ENCODE assay signal across 15 cellular contexts in genomic region chr16:22233050-22233405, GRCh38. TPM values are rescaled to one million over a fixed set of nuclear protein-coding genes. Genes with fewer than 3 reads are reported as not detected.
A peak's percentile ranks its signal among the peaks of the same experiment; 100 is the strongest.
DNase-seq lines count a peak whose midpoint lies in the region; ATAC-seq, FAIRE-seq and TF ChIP-seq lines count a peak whose summit lies in the region.
"Had no signal": no experiment of that assay in that cellular context is flagged by ENCODE, and none has a peak within 500 bp of the region (broad histone marks: within the 10 kb centered on the region; RNA-seq: fewer than 3 reads in every experiment).

No MANE protein-coding gene starts in this region.

- no peak for FAIRE-seq in keratinocyte (lab: Jason Lieb, UNC)
- FAIRE-seq: colon had no signal

- H3K9ac ChIP-seq in keratinocyte (ENCODE audit: control insufficient read depth, extremely low read depth, insufficient read depth, low read length): no peak overlapping the region
- no peak overlapping the region for H3K9ac ChIP-seq in smooth muscle cell (ENCODE audit: low read depth)

- no peaks in the 10 kb centered on the region for H3K9me3 Mint-ChIP-seq in Calu3 (ENCODE audit: low read depth, unreplicated experiment)
- H3K9me3 Mint-ChIP-seq: stimulated activated memory B cell treated with anti-CD40 and anti-IgM and Interleukin-4, amounts not matched to agents 10 μg/mL and 1 μg/mL and 100 μg/mL, for 72 hours had no signal

- H3K4me2 ChIP-seq in keratinocyte (ENCODE audit: control insufficient read depth, extremely low read depth, insufficient read depth, low read depth, low read length): peak overlapping the region; percentile 22
- no peak overlapping the region for H3K4me2 ChIP-seq in smooth muscle cell

- peaks cover 25% of the 10 kb centered on the region for H3K36me3 Mint-ChIP-seq in Calu3 (ENCODE audit: insufficient read depth, unreplicated experiment)

- H3K27me3 Mint-ChIP-seq in Calu3 (ENCODE audit: unreplicated experiment): no peaks in the 10 kb centered on the region
- H3K27me3 Mint-ChIP-seq: activated CD4-positive, alpha-beta T cell treated with anti-CD3 and anti-CD28 coated beads, Interleukin-2, amount 10 ng/mL, durations not matched to agents 24 days and 14 days; stimulated activated memory B cell treated with anti-CD40 and anti-IgM and Interleukin-4, amounts not matched to agents 10 μg/mL and 1 μg/mL and 100 μg/mL, for 72 hours had no signal

- DNase-seq in Calu3 (no peak), astrocyte of the spinal cord (ENCODE audit: low read depth, low spot score) (peak; percentile 9), keratinocyte (ENCODE audit: low read depth, low spot score) (no peak), psoas muscle (no peak), WERI-Rb-1 (no peak), smooth muscle cell (lab: John Stamatoyannopoulos, UW; ENCODE audit: unreplicated experiment) (no peak), NCI-H345 treated with DMSO at 0.1 percent for 48 hours (lab: John Stamatoyannopoulos, UW; ENCODE audit: unreplicated experiment) (no peak)
- DNase-seq: activated naive CD4-positive, alpha-beta T cell; hypothalamus; NCI-H1694; retina had no signal

- H3K9me1 ChIP-seq in keratinocyte (ENCODE audit: control insufficient read depth, extremely low read depth, insufficient read depth, low read length): no peaks in the 10 kb centered on the region

- intact Hi-C loops in Calu3 (cut with micrococcal nuclease; ENCODE audit: unreplicated experiment): loop anchor here (5.0 kb wide), 1 partner anchor 36 kb away; no protein-coding TSS in a partner anchor
- intact Hi-C loops in psoas muscle (cut with DNase I): no loop called here

- H3K4me1 Mint-ChIP-seq in Calu3 (ENCODE audit: low read depth, unreplicated experiment): peaks cover 22% of the 10 kb centered on the region
- H3K4me1 Mint-ChIP-seq: stimulated activated memory B cell treated with anti-CD40 and anti-IgM and Interleukin-4, amounts not matched to agents 10 μg/mL and 1 μg/mL and 100 μg/mL, for 72 hours had no signal

- H3K27ac ChIP-seq in keratinocyte (ENCODE audit: control insufficient read depth, insufficient read depth, low read length): peak overlapping the region; percentile 48
- H3K27ac ChIP-seq in psoas muscle: peak overlapping the region; percentile 38
- no peak overlapping the region for H3K27ac ChIP-seq in WERI-Rb-1
- H3K27ac ChIP-seq in smooth muscle cell (ENCODE audit: low read depth): no peak overlapping the region

- H3K36me3 ChIP-seq in keratinocyte (ENCODE audit: control insufficient read depth in 2 of 2, extremely low read depth in 1 of 2, insufficient read depth in 2 of 2, low read length in 2 of 2) (peaks cover 0 to 2% of the 10 kb centered on the region in 2 experiments), psoas muscle (ENCODE audit: insufficient read depth in 1 of 2, low read depth in 1 of 2) (peaks cover 2 to 52% of the 10 kb centered on the region in 2 donors), WERI-Rb-1 (peaks cover 87% of the 10 kb centered on the region), smooth muscle cell (ENCODE audit: low read depth) (no peaks in the 10 kb centered on the region)

- H3K9me3 ChIP-seq in keratinocyte (ENCODE audit: control insufficient read depth, low read depth, low read length): no peaks in the 10 kb centered on the region
- no peaks in the 10 kb centered on the region for H3K9me3 ChIP-seq in psoas muscle
- no peaks in the 10 kb centered on the region for H3K9me3 ChIP-seq in WERI-Rb-1 (ENCODE audit: severe bottlenecking)
- no peaks in the 10 kb centered on the region for H3K9me3 ChIP-seq in smooth muscle cell (replicated peaks; ENCODE audit: low read depth)

- H3K4me1 ChIP-seq in keratinocyte (ENCODE audit: control insufficient read depth, extremely low read depth, insufficient read depth, low read length) (peaks cover 16% of the 10 kb centered on the region), psoas muscle (no peaks in the 10 kb centered on the region), smooth muscle cell (ENCODE audit: low read depth) (no peaks in the 10 kb centered on the region)

- no peaks in the 10 kb centered on the region for H4K20me1 ChIP-seq in keratinocyte (ENCODE audit: control insufficient read depth, extremely low read depth, insufficient read depth, low read length)
- peaks cover 3% of the 10 kb centered on the region for H4K20me1 ChIP-seq in smooth muscle cell (ENCODE audit: low read depth)

- peak overlapping the region; percentile 64 for H3K4me3 Mint-ChIP-seq in Calu3 (ENCODE audit: low read depth, unreplicated experiment)
- H3K4me3 Mint-ChIP-seq: stimulated activated memory B cell treated with anti-CD40 and anti-IgM and Interleukin-4, amounts not matched to agents 10 μg/mL and 1 μg/mL and 100 μg/mL, for 72 hours had no signal

- WGBS in psoas muscle, 3 donors: 69 to 73% (median 70%) methylated on average over 4 of the region's 4 CpGs
- 92% methylated on average over 4 of the region's 4 CpGs for WGBS in smooth muscle cell (ENCODE audit: low lambda C conversion rate)

- no peaks in the 10 kb centered on the region for H3F3A ChIP-seq in smooth muscle cell (ENCODE audit: low read depth)

- H3K79me2 ChIP-seq in keratinocyte (ENCODE audit: control insufficient read depth, insufficient read depth, low read length) (peaks cover 4% of the 10 kb centered on the region), smooth muscle cell (ENCODE audit: low read depth) (peaks cover 5% of the 10 kb centered on the region)

- BruUV-seq in Calu3 (replicated peaks; lab: Mats Ljungman, UMichigan): no TSS peak

- H3K4me3 ChIP-seq in astrocyte of the spinal cord (ENCODE audit: low read depth, low read length) (no peak overlapping the region), keratinocyte (ENCODE audit: control insufficient read depth in 2 of 3, extremely low read depth in 1 of 3, insufficient read depth in 2 of 3, low read depth in 1 of 3, low read length in 3 of 3) (no peak overlapping the region), psoas muscle (no peak overlapping the region), WERI-Rb-1 (ENCODE audit: low read depth, low read length) (no peak overlapping the region), smooth muscle cell (no peak overlapping the region)

- in situ Hi-C loops in astrocyte of the spinal cord (cut with HindIII; ENCODE audit: low sequenced_read_pairs): no loop called here

- peak overlapping the region; percentile 96 for H3K27ac Mint-ChIP-seq in Calu3 (ENCODE audit: unreplicated experiment)

- H2AFZ ChIP-seq in keratinocyte (ENCODE audit: control insufficient read depth, low read length): no peak overlapping the region
- H2AFZ ChIP-seq in smooth muscle cell (ENCODE audit: low read depth): no peak overlapping the region

- ATAC-seq in psoas muscle (no peak), GM18517 (IDR thresholded peaks at IDR 0.05; ENCODE audit: unreplicated experiment) (no peak)
- ATAC-seq: stimulated activated memory B cell treated with anti-CD40 and anti-IgM and Interleukin-4, amounts not matched to agents 10 μg/mL and 1 μg/mL and 100 μg/mL, for 72 hours had no signal

- H3K27me3 ChIP-seq in keratinocyte (ENCODE audit: control insufficient read depth, extremely low read depth, insufficient read depth, low read length) (no peaks in the 10 kb centered on the region), psoas muscle (ENCODE audit: insufficient read depth in 3 of 3, low read length in 2 of 3) (no peaks in the 10 kb centered on the region), WERI-Rb-1 (ENCODE audit: insufficient read depth, low read depth, severe bottlenecking) (no peaks in the 10 kb centered on the region), smooth muscle cell (ENCODE audit: low read depth) (no peaks in the 10 kb centered on the region)

- TF ChIP-seq CTCF in Calu3 (IDR thresholded peaks at IDR 0.05; ENCODE audit: unreplicated experiment): no peak
- no peak for TF ChIP-seq CTCF in astrocyte of the spinal cord (IDR thresholded peaks at IDR 0.05; ENCODE audit: low read depth, low read length)
- TF ChIP-seq CTCF in keratinocyte (optimal IDR thresholded peaks at IDR 0.05 in 1 of 3, IDR thresholded peaks at IDR 0.05 in 1 of 3, conservative IDR thresholded peaks at IDR 0.05 in 1 of 3; ENCODE audit: extremely low read depth in 1 of 3, insufficient read depth in 2 of 3, low read length in 3 of 3): no peak
- no peak for TF ChIP-seq CTCF in psoas muscle (IDR thresholded peaks at IDR 0.05)
- TF ChIP-seq CTCF in WERI-Rb-1 (IDR thresholded peaks at IDR 0.05; ENCODE audit: low read depth, low read length): no peak
- no peak for TF ChIP-seq CTCF in smooth muscle cell (IDR thresholded peaks at IDR 0.05; ENCODE audit: borderline replicate concordance, insufficient read depth, poor library complexity, severe bottlenecking)

- dilution Hi-C loops in keratinocyte (cut with MboI; ENCODE audit: extremely low pct_ligation_motif_present, low sequenced_read_pairs): no loop called here

- CTCF ChIA-PET in Calu3 (lab: Charles Lee): interaction anchor here (1.0 kb wide), 1 partner anchor 37 kb away, joined by 3 read pairs; no protein-coding TSS in a partner anchor

RNA-seq across cellular contexts. Expression of gene EEF2K, which starts 26.9 kb away (rescaled TPM):
- total RNA-seq in Calu3 (2022) (25.8 and 31.8 TPM in 2 replicates), psoas muscle (10 to 100 TPM; 29.4 to 47.0 (median 34.3) TPM), smooth muscle cell (10.8 and 12.8 TPM in 2 replicates)
- polyA plus RNA-seq in keratinocyte (6.5 to 13.0 TPM (median 7.3 TPM) in 3 replicates), psoas muscle (10 to 100 TPM; 13.0 to 14.5 (median 13.2) TPM), smooth muscle cell (8.7 and 10.6 TPM in 2 replicates)
- polyA plus RNA-seq in keratinocyte (2011; ENCODE audit: low read depth): 1.6 TPM
- 4.3 and 5.6 TPM in 2 replicates for polyA plus RNA-seq in keratinocyte (2011; cell fraction: cytosol; rRNA removed)
- polyA plus RNA-seq in keratinocyte (2011; cell fraction: nucleus; rRNA removed): 23.8 and 32.8 TPM in 2 replicates
- 2.5 and 10.5 TPM in 2 replicates for polyA plus RNA-seq in keratinocyte (2012; ENCODE audit: low replicate concordance)
- polyA minus RNA-seq in keratinocyte: 27.6 to 53.1 TPM (median 28.7 TPM) in 3 replicates
- 17.3 TPM for polyA minus RNA-seq in keratinocyte (2011; cell fraction: cytosol; rRNA and poly(A)+ RNA removed)
- polyA minus RNA-seq in keratinocyte (2011; cell fraction: nucleus; rRNA and poly(A)+ RNA removed): 9.8 and 17.9 TPM in 2 replicates

Comparison
In these comparisons a context has a peak if more than half of its experiments do, and no peak if none do; other contexts are left out.
1. H3K27ac ChIP-seq: peak in keratinocyte (single experiment) and psoas muscle (single experiment); none in WERI-Rb-1 (single experiment) and smooth muscle cell (single experiment).